Comparison of ENCODE assay signal across 1 cellular context in the genomic region with DNA sequence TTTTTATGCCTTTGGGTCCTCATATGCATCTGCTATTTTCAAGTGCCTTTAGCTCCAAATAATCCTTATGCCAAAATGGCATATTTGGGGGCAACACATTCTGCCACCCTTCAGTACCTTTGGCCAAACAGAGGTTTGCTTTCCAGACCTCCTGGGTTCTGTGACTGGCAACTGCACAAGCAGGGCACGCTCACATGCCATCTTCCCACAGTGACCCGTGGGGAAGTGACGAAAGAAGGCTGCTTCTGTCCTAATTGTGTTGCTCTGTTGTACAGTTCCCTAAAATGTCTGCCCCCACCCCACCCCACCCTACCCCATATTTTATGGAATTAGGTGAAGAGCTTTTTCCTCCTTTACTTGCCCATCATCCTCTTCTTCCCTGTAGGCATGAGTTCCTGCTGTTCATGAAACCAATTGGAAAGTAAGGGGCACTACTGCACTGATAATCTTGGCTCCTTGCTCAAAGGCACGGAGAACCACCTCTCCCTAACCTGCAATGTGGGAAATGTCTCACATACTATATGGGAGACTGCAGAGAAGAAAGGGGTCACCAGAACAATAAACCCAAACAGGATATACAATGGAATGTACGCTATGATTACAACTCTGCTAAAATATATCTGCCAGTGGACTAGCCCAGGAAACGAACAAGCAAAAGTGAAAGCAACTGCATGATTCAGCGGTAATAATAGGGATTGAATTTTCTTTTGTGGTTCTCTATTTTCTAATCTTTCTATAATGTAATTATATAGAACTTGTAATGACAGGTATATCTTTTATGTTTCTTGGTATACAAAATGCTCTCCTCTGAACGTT.
TF ChIP-seq lines count a peak whose summit lies in the region.

No MANE protein-coding gene starts in this region.

TF ChIP-seq in K562, 482 proteins besides CTCF, POLR2A, EP300 and RAD21 (continued from another document and continues in another):
- TF ChIP-seq, protein P1, sequence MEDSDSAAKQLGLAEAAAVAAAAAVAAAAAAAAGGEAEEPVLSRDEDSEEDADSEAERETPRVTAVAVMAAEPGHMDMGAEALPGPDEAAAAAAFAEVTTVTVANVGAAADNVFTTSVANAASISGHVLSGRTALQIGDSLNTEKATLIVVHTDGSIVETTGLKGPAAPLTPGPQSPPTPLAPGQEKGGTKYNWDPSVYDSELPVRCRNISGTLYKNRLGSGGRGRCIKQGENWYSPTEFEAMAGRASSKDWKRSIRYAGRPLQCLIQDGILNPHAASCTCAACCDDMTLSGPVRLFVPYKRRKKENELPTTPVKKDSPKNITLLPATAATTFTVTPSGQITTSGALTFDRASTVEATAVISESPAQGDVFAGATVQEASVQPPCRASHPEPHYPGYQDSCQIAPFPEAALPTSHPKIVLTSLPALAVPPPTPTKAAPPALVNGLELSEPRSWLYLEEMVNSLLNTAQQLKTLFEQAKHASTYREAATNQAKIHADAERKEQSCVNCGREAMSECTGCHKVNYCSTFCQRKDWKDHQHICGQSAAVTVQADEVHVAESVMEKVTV (CRISPR knock-in tag; IDR thresholded peaks at IDR 0.05): no peak
- TF ChIP-seq RBM14 (IDR thresholded peaks at IDR 0.05; ENCODE audit: borderline replicate concordance, insufficient read depth, low read depth, low read length): no peak
- TF ChIP-seq, protein P2, sequence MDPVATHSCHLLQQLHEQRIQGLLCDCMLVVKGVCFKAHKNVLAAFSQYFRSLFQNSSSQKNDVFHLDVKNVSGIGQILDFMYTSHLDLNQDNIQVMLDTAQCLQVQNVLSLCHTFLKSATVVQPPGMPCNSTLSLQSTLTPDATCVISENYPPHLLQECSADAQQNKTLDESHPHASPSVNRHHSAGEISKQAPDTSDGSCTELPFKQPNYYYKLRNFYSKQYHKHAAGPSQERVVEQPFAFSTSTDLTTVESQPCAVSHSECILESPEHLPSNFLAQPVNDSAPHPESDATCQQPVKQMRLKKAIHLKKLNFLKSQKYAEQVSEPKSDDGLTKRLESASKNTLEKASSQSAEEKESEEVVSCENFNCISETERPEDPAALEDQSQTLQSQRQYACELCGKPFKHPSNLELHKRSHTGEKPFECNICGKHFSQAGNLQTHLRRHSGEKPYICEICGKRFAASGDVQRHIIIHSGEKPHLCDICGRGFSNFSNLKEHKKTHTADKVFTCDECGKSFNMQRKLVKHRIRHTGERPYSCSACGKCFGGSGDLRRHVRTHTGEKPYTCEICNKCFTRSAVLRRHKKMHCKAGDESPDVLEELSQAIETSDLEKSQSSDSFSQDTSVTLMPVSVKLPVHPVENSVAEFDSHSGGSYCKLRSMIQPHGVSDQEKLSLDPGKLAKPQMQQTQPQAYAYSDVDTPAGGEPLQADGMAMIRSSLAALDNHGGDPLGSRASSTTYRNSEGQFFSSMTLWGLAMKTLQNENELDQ (CRISPR knock-in tag; IDR thresholded peaks at IDR 0.05; ENCODE audit: borderline replicate concordance): no peak
- TF ChIP-seq RCOR1 (IDR thresholded peaks at IDR 0.05; ENCODE audit: borderline replicate concordance in 1 of 2, low read depth in 2 of 2, low read length in 2 of 2): no peak
- TF ChIP-seq, protein P3, sequence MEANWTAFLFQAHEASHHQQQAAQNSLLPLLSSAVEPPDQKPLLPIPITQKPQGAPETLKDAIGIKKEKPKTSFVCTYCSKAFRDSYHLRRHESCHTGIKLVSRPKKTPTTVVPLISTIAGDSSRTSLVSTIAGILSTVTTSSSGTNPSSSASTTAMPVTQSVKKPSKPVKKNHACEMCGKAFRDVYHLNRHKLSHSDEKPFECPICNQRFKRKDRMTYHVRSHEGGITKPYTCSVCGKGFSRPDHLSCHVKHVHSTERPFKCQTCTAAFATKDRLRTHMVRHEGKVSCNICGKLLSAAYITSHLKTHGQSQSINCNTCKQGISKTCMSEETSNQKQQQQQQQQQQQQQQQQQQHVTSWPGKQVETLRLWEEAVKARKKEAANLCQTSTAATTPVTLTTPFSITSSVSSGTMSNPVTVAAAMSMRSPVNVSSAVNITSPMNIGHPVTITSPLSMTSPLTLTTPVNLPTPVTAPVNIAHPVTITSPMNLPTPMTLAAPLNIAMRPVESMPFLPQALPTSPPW (CRISPR knock-in tag; IDR thresholded peaks at IDR 0.05): 0 out of 2 replicates have a peak, but pooled peaks have one; percentile 9
- TF ChIP-seq, protein P4, sequence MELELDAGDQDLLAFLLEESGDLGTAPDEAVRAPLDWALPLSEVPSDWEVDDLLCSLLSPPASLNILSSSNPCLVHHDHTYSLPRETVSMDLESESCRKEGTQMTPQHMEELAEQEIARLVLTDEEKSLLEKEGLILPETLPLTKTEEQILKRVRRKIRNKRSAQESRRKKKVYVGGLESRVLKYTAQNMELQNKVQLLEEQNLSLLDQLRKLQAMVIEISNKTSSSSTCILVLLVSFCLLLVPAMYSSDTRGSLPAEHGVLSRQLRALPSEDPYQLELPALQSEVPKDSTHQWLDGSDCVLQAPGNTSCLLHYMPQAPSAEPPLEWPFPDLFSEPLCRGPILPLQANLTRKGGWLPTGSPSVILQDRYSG (tag; conservative IDR thresholded peaks at IDR 0.05; ENCODE audit: low read depth): peak; percentile 35
- TF ChIP-seq, protein P5, sequence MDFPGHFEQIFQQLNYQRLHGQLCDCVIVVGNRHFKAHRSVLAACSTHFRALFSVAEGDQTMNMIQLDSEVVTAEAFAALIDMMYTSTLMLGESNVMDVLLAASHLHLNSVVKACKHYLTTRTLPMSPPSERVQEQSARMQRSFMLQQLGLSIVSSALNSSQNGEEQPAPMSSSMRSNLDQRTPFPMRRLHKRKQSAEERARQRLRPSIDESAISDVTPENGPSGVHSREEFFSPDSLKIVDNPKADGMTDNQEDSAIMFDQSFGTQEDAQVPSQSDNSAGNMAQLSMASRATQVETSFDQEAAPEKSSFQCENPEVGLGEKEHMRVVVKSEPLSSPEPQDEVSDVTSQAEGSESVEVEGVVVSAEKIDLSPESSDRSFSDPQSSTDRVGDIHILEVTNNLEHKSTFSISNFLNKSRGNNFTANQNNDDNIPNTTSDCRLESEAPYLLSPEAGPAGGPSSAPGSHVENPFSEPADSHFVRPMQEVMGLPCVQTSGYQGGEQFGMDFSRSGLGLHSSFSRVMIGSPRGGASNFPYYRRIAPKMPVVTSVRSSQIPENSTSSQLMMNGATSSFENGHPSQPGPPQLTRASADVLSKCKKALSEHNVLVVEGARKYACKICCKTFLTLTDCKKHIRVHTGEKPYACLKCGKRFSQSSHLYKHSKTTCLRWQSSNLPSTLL (IDR thresholded peaks at IDR 0.05): no peak
- peak; percentile 85 for TF ChIP-seq ZNF316 (IDR thresholded peaks at IDR 0.05)
- TF ChIP-seq, protein P6, sequence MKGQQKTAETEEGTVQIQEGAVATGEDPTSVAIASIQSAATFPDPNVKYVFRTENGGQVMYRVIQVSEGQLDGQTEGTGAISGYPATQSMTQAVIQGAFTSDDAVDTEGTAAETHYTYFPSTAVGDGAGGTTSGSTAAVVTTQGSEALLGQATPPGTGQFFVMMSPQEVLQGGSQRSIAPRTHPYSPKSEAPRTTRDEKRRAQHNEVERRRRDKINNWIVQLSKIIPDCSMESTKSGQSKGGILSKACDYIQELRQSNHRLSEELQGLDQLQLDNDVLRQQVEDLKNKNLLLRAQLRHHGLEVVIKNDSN (CRISPR knock-in tag; IDR thresholded peaks at IDR 0.05): no peak
- TF ChIP-seq, protein P7, sequence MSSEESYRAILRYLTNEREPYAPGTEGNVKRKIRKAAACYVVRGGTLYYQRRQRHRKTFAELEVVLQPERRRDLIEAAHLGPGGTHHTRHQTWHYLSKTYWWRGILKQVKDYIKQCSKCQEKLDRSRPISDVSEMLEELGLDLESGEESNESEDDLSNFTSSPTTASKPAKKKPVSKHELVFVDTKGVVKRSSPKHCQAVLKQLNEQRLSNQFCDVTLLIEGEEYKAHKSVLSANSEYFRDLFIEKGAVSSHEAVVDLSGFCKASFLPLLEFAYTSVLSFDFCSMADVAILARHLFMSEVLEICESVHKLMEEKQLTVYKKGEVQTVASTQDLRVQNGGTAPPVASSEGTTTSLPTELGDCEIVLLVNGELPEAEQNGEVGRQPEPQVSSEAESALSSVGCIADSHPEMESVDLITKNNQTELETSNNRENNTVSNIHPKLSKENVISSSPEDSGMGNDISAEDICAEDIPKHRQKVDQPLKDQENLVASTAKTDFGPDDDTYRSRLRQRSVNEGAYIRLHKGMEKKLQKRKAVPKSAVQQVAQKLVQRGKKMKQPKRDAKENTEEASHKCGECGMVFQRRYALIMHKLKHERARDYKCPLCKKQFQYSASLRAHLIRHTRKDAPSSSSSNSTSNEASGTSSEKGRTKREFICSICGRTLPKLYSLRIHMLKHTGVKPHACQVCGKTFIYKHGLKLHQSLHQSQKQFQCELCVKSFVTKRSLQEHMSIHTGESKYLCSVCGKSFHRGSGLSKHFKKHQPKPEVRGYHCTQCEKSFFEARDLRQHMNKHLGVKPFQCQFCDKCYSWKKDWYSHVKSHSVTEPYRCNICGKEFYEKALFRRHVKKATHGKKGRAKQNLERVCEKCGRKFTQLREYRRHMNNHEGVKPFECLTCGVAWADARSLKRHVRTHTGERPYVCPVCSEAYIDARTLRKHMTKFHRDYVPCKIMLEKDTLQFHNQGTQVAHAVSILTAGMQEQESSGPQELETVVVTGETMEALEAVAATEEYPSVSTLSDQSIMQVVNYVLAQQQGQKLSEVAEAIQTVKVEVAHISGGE (CRISPR knock-in tag; IDR thresholded peaks at IDR 0.05): peak in 1 of 3 experiments; percentile 32; a peak in 1 of 6 replicates
- TF ChIP-seq, protein P8, sequence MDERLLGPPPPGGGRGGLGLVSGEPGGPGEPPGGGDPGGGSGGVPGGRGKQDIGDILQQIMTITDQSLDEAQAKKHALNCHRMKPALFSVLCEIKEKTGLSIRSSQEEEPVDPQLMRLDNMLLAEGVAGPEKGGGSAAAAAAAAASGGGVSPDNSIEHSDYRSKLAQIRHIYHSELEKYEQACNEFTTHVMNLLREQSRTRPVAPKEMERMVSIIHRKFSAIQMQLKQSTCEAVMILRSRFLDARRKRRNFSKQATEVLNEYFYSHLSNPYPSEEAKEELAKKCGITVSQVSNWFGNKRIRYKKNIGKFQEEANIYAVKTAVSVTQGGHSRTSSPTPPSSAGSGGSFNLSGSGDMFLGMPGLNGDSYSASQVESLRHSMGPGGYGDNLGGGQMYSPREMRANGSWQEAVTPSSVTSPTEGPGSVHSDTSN (CRISPR knock-in tag; IDR thresholded peaks at IDR 0.05; ENCODE audit: low read depth): no peak
- TF ChIP-seq, protein P8 (tag; conservative IDR thresholded peaks at IDR 0.05; ENCODE audit: low read depth): peak; percentile 13; the same call in 1 of the 2 replicates
- TF ChIP-seq SPI1 (IDR thresholded peaks at IDR 0.05; ENCODE audit: borderline replicate concordance, low read depth, low read length): 0 out of 2 replicates have a peak, but pooled peaks have one; percentile 34
- peak; percentile 32; the same call in 1 of the 2 replicates for TF ChIP-seq BACH1 (tag; IDR thresholded peaks at IDR 0.05)
- TF ChIP-seq, protein P9, sequence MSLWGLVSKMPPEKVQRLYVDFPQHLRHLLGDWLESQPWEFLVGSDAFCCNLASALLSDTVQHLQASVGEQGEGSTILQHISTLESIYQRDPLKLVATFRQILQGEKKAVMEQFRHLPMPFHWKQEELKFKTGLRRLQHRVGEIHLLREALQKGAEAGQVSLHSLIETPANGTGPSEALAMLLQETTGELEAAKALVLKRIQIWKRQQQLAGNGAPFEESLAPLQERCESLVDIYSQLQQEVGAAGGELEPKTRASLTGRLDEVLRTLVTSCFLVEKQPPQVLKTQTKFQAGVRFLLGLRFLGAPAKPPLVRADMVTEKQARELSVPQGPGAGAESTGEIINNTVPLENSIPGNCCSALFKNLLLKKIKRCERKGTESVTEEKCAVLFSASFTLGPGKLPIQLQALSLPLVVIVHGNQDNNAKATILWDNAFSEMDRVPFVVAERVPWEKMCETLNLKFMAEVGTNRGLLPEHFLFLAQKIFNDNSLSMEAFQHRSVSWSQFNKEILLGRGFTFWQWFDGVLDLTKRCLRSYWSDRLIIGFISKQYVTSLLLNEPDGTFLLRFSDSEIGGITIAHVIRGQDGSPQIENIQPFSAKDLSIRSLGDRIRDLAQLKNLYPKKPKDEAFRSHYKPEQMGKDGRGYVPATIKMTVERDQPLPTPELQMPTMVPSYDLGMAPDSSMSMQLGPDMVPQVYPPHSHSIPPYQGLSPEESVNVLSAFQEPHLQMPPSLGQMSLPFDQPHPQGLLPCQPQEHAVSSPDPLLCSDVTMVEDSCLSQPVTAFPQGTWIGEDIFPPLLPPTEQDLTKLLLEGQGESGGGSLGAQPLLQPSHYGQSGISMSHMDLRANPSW (CRISPR knock-in tag; IDR thresholded peaks at IDR 0.05): no peak
- TF ChIP-seq PTTG1 (tag; IDR thresholded peaks at IDR 0.05; ENCODE audit: low read depth): no peak
- 0 out of 2 replicates have a peak, but pooled peaks have one; percentile 34 for TF ChIP-seq MTA3 (IDR thresholded peaks at IDR 0.05; ENCODE audit: borderline replicate concordance)
- TF ChIP-seq TOE1 (IDR thresholded peaks at IDR 0.05; ENCODE audit: borderline replicate concordance): no peak
- no peak for TF ChIP-seq TOE1 (CRISPR knock-in tag; IDR thresholded peaks at IDR 0.05; ENCODE audit: borderline replicate concordance, low read depth)
- peak; percentile 73 for TF ChIP-seq SMARCA4 (IDR thresholded peaks at IDR 0.05)
- 0 out of 2 replicates have a peak, but pooled peaks have one; percentile 21 for TF ChIP-seq SMARCE1 (IDR thresholded peaks at IDR 0.05)
- 0 out of 2 replicates have a peak, but pooled peaks have one; percentile 11 for TF ChIP-seq ZNF766 (CRISPR knock-in tag; conservative IDR thresholded peaks at IDR 0.05)
- TF ChIP-seq C11orf30 (IDR thresholded peaks at IDR 0.05; ENCODE audit: low read depth): peak; percentile 87
